ENCODE assay signal across 26 cellular contexts in genomic region chr1:195763907-195764183, GRCh38.
A peak's percentile ranks its signal among the peaks of the same experiment; 100 is the strongest.
DNase-seq lines count a peak whose midpoint lies in the region; ATAC-seq and TF ChIP-seq lines count a peak whose summit lies in the region.
"Had no signal": no experiment of that assay in that cellular context is flagged by ENCODE, and none has a peak within 500 bp of the region (broad histone marks: within the 10 kb centered on the region; RNA-seq: fewer than 3 reads in every experiment).

No MANE protein-coding gene starts in this region.

- H3K4me1 ChIP-seq in Caco-2 (no peaks in the 10 kb centered on the region), Panc1 (ENCODE audit: control insufficient read depth, insufficient read depth, low read length) (peaks cover 6% of the 10 kb centered on the region; the same call in 1 of the 2 replicates), stomach (no peaks in the 10 kb centered on the region)
- H3K4me1 ChIP-seq: gastroesophageal sphincter, tibial nerve had no signal

- intact Hi-C loops in Caco-2 (cut with micrococcal nuclease; ENCODE audit: unreplicated experiment), result no loop called here
- intact Hi-C loops in Panc1 (cut with micrococcal nuclease; ENCODE audit: unreplicated experiment), result no loop called here
- intact Hi-C loops in stomach (cut with DNase I; ENCODE audit: low total_unique reads), result no loop called here

- CTCF ChIA-PET in Caco-2 (lab: Charles Lee) (no interaction called here), Panc1 (lab: Charles Lee) (no interaction called here)

- DNase-seq in A172 (ENCODE audit: low spot score), result peak; percentile 17
- peak; percentile 2 to 35 for DNase-seq in Caco-2
- no peak for DNase-seq in Panc1 (ENCODE audit: low read depth, low spot score)
- DNase-seq in epithelial cell of esophagus (ENCODE audit: low read depth), result peak; percentile 10
- no peak for DNase-seq in DMS79 (lab: John Stamatoyannopoulos, UW)
- DNase-seq in stomach, result no peak
- DNase-seq in NCI-H774 (lab: John Stamatoyannopoulos, UW), result no peak
- DNase-seq: activated CD4-positive, alpha-beta T cell treated with anti-CD3 and anti-CD28 coated beads, Interleukin-2, amount 50 U/mL, for 1 hour; activated CD4-positive, CD25-positive, alpha-beta regulatory T cell; activated effector memory CD4-positive, alpha-beta T cell treated with anti-CD3 and anti-CD28 coated beads, Interleukin-2, amount 50 U/mL, for 16 hours; activated T-cell treated with anti-CD3 and anti-CD28 coated beads, Interleukin-2, amount 50 U/mL, for 24 hours; DMS79 treated with DMSO at 0.1 percent for 48 hours; GOT3; left cardiac atrium; MV-4-11; natural killer cell; NCI-H187; stimulated activated CD4-positive, alpha-beta T cell treated with anti-CD3 and anti-CD28 coated beads, Interleukin-4, amount 100 ng/mL, for 24 hours; T1000 had no signal

- in situ Hi-C loops in Panc1 (cut with HindIII; ENCODE audit: low pct_unique_long_range_greater_than_20kb, low sequenced_read_pairs), result no loop called here

- POLR2A ChIA-PET in Caco-2 (lab: Charles Lee) (no interaction called here), Panc1 (lab: Charles Lee) (no interaction called here)

- peak overlapping the region; percentile 60 for H3K4me3 Mint-ChIP-seq in Caco-2 (ENCODE audit: unreplicated experiment)
- H3K4me3 Mint-ChIP-seq: activated naive CD8-positive, alpha-beta T cell; activated T-cell treated with anti-CD3 and anti-CD28 coated beads, Interleukin-2, amount 50 U/mL, for 24 hours; CD14-positive monocyte; natural killer cell had no signal

- H3K27me3 Mint-ChIP-seq in Caco-2 (ENCODE audit: insufficient read depth, unreplicated experiment), result no peaks in the 10 kb centered on the region
- H3K27me3 Mint-ChIP-seq: activated naive CD8-positive, alpha-beta T cell; activated T-cell treated with anti-CD3 and anti-CD28 coated beads, Interleukin-2, amount 50 U/mL, for 24 hours had no signal

- TF ChIP-seq CTCF in Caco-2 (IDR thresholded peaks at IDR 0.05; ENCODE audit: insufficient read depth in 1 of 2, low read depth in 1 of 2, low read length in 1 of 2, severe bottlenecking in 1 of 2, unreplicated experiment in 1 of 2) (no peak), Panc1 (IDR thresholded peaks at IDR 0.05) (no peak), epithelial cell of esophagus (IDR thresholded peaks at IDR 0.05; ENCODE audit: insufficient read depth, low read depth, low read length, missing control alignments) (no peak), stomach (IDR thresholded peaks at IDR 0.05) (no peak)

- H3K4me3 ChIP-seq in Caco-2 (ENCODE audit: low read depth, low read length) (no peak overlapping the region), Panc1 (ENCODE audit: low read depth in 2 of 2, low read length in 2 of 2) (peak overlapping the region; percentile 45 to 54), epithelial cell of esophagus (ENCODE audit: low read length) (no peak overlapping the region), stomach (no peak overlapping the region)
- H3K4me3 ChIP-seq: gastroesophageal sphincter, lung, mucosa of descending colon, tibial nerve had no signal

- no peak overlapping the region for H3K27ac Mint-ChIP-seq in Caco-2 (ENCODE audit: unreplicated experiment)
- H3K27ac Mint-ChIP-seq: activated naive CD8-positive, alpha-beta T cell; activated T-cell treated with anti-CD3 and anti-CD28 coated beads, Interleukin-2, amount 50 U/mL, for 24 hours; CD14-positive monocyte; natural killer cell had no signal

- no peaks in the 10 kb centered on the region for H3K27me3 ChIP-seq in Caco-2 (replicated peaks; ENCODE audit: control insufficient read depth, insufficient read depth, low read length)
- H3K27me3 ChIP-seq in Panc1 (ENCODE audit: control insufficient read depth, insufficient read depth, low read length), result no peaks in the 10 kb centered on the region
- no peaks in the 10 kb centered on the region for H3K27me3 ChIP-seq in stomach
- H3K27me3 ChIP-seq: gastroesophageal sphincter, tibial nerve had no signal

- no peaks in the 10 kb centered on the region for H3K4me1 Mint-ChIP-seq in Caco-2 (ENCODE audit: low read depth, unreplicated experiment)
- H3K4me1 Mint-ChIP-seq: CD14-positive monocyte, natural killer cell had no signal

- ATAC-seq in Panc1 (peak; percentile 78), GM21360 (IDR thresholded peaks at IDR 0.05; ENCODE audit: unreplicated experiment) (no peak)
- ATAC-seq: left cardiac atrium, mucosa of descending colon, natural killer cell had no signal

- no peak overlapping the region for H3K27ac ChIP-seq in Panc1 (ENCODE audit: low read length)
- no peak overlapping the region for H3K27ac ChIP-seq in stomach
- H3K27ac ChIP-seq: gastroesophageal sphincter, tibial nerve had no signal

- no peaks in the 10 kb centered on the region for H3K36me3 Mint-ChIP-seq in Caco-2 (ENCODE audit: insufficient read depth, unreplicated experiment)
- H3K36me3 Mint-ChIP-seq: activated naive CD8-positive, alpha-beta T cell; CD14-positive monocyte; natural killer cell had no signal

- BruUV-seq in Caco-2 (replicated peaks; lab: Mats Ljungman, UMichigan) (no TSS peak), Panc1 (replicated peaks; lab: Mats Ljungman, UMichigan) (no TSS peak)

- no peak for TF ChIP-seq EP300 in stomach (IDR thresholded peaks at IDR 0.05)

- WGBS in stomach, 5 donors, result 83 to 92% (median 89%) methylated on average over 3 of the region's 3 CpGs

- TF ChIP-seq POLR2A in stomach (IDR thresholded peaks at IDR 0.05), result no peak

- H3K9me3 ChIP-seq in Caco-2, result no peaks in the 10 kb centered on the region
- H3K9me3 ChIP-seq in Panc1 (ENCODE audit: control insufficient read depth, insufficient read depth, low read depth, low read length), result no peaks in the 10 kb centered on the region
- H3K9me3 ChIP-seq in stomach, result peaks cover 0 to 10% (median 3%) of the 10 kb centered on the region in 4 donors
- H3K9me3 ChIP-seq: mucosa of descending colon had no signal

- H3K36me3 ChIP-seq in Caco-2 (ENCODE audit: control insufficient read depth, insufficient read depth, low read length), result no peaks in the 10 kb centered on the region
- H3K36me3 ChIP-seq in Panc1 (ENCODE audit: control insufficient read depth, insufficient read depth, low read length), result no peaks in the 10 kb centered on the region
- no peaks in the 10 kb centered on the region for H3K36me3 ChIP-seq in stomach
- H3K36me3 ChIP-seq: gastroesophageal sphincter, tibial nerve had no signal

- H3K9me3 Mint-ChIP-seq in Caco-2 (ENCODE audit: unreplicated experiment), result no peaks in the 10 kb centered on the region
- H3K9me3 Mint-ChIP-seq: activated T-cell treated with anti-CD3 and anti-CD28 coated beads, Interleukin-2, amount 50 U/mL, for 24 hours had no signal

Comparison
In these comparisons a context has a peak if more than half of its experiments do, and no peak if none do; other contexts are left out.
1. DNase-seq: peak in A172 (single experiment), Caco-2 (2 of 2) and epithelial cell of esophagus (single experiment); none in Panc1 (single experiment), DMS79 (single experiment), stomach (single experiment) and NCI-H774 (single experiment).
2. H3K4me3 ChIP-seq: peak in Panc1 (2 of 2); none in Caco-2 (single experiment), epithelial cell of esophagus (single experiment) and stomach (0 of 4).